Comparison of ENCODE assay signal across 22 cellular contexts in the genomic region with DNA sequence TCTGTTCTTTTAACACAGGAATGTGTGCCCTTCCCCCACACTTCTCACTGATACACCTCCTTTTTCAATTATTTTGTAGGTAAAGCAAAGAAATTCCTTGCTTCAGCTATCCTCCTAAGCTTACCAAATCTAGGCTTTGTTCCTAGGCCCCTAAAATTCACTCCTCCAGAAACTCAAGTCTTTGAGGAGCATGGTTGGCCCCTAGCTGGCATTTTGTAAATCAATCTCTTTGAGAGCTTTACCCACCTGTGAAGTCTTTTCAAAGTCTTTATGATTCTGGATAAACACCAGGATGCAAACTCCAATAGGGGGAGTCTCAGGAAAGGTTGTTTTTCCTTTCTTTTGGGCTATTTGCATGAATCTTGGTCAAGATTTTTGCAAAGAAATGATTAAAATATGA.
A peak's percentile ranks its signal among the peaks of the same experiment; 100 is the strongest.
DNase-seq lines count a peak whose midpoint lies in the region; ATAC-seq, FAIRE-seq and TF ChIP-seq lines count a peak whose summit lies in the region.
"Had no signal": no experiment of that assay in that cellular context is flagged by ENCODE, and none has a peak within 500 bp of the region (broad histone marks: within the 10 kb centered on the region; RNA-seq: fewer than 3 reads in every experiment).

No MANE protein-coding gene starts in this region.

- TF ChIP-seq CTCF in H1 (IDR thresholded peaks at IDR 0.05; ENCODE audit: control extremely low read depth in 1 of 3, insufficient read depth in 1 of 3, low read depth in 1 of 3, low read length in 3 of 3), result no peak

- H3K23ac ChIP-seq in H1 (ENCODE audit: insufficient read length), result no peak overlapping the region

- no peak overlapping the region for H3K9ac ChIP-seq in HUES6 (ENCODE audit: low read length)
- H3K9ac ChIP-seq in H1 (replicated peaks in 1 of 4; ENCODE audit: extremely low read depth in 1 of 4, low read depth in 3 of 4, low read length in 3 of 4), result no peak overlapping the region
- peak overlapping the region; percentile 49; the same call in 1 of the 2 replicates for H3K9ac ChIP-seq in iPS-20b (ENCODE audit: low read depth, low read length)
- H3K9ac ChIP-seq: GM23248 had no signal

- POLR2A ChIA-PET in H1 (lab: Charles Lee; ENCODE audit: partially characterized antibody), result interaction anchor here (1.2 to 2.1 kb wide), 2 partner anchors 16 to 83 kb away, joined by 5 to 8 read pairs; a partner anchor contains a TSS

- no peaks in the 10 kb centered on the region for H3K9me3 ChIP-seq in HUES6 (ENCODE audit: control insufficient read depth, insufficient read depth, low read depth, low read length)
- no peaks in the 10 kb centered on the region for H3K9me3 ChIP-seq in H1 (ENCODE audit: insufficient read depth in 2 of 2, low read depth in 1 of 2, low read length in 1 of 2)
- no peaks in the 10 kb centered on the region for H3K9me3 ChIP-seq in iPS-20b (ENCODE audit: insufficient read depth, low read depth, low read length)
- H3K9me3 ChIP-seq: BE2C had no signal

- no peak overlapping the region for H2BK120ac ChIP-seq in H1 (replicated peaks; ENCODE audit: low read depth, low read length)

- no peak for TF ChIP-seq POLR2A in H1 (IDR thresholded peaks at IDR 0.05; ENCODE audit: control extremely low read depth in 1 of 2, low read depth in 2 of 2, low read length in 2 of 2)

- no peaks in the 10 kb centered on the region for H3K27me3 ChIP-seq in HUES6 (ENCODE audit: control insufficient read depth, insufficient read depth, low read length)
- H3K27me3 ChIP-seq in H1 (replicated peaks in 1 of 4; ENCODE audit: control insufficient read depth in 3 of 4, extremely low read depth in 1 of 4, insufficient read depth in 3 of 4, low read length in 3 of 4), result no peaks in the 10 kb centered on the region
- no peaks in the 10 kb centered on the region for H3K27me3 ChIP-seq in iPS-20b (ENCODE audit: insufficient read depth, low read length)
- H3K27me3 ChIP-seq: BE2C had no signal

- CTCF ChIA-PET in H1 (lab: Charles Lee; ENCODE audit: partially characterized antibody), result interaction anchor here (0.6 to 2.9 kb wide), 10 partner anchors 11 to 798 kb away, joined by 3 to 11 read pairs (median 4); no protein-coding TSS in a partner anchor

- H3K36me3 ChIP-seq in HUES6 (ENCODE audit: control insufficient read depth, insufficient read depth, low read length), result no peaks in the 10 kb centered on the region
- no peaks in the 10 kb centered on the region for H3K36me3 ChIP-seq in H1 (ENCODE audit: control insufficient read depth in 2 of 4, insufficient read depth in 4 of 4, low read length in 3 of 4)
- no peaks in the 10 kb centered on the region for H3K36me3 ChIP-seq in iPS-20b (ENCODE audit: insufficient read depth, low read depth, low read length)
- H3K36me3 ChIP-seq: BE2C had no signal

- H3K79me1 ChIP-seq in H1 (ENCODE audit: low read depth, low read length), result no peaks in the 10 kb centered on the region

- no peaks in the 10 kb centered on the region for H4K20me1 ChIP-seq in H1 (replicated peaks in 1 of 2; ENCODE audit: control insufficient read depth in 1 of 2, insufficient read depth in 2 of 2, low read length in 2 of 2)

- H3K79me2 ChIP-seq in H1 (ENCODE audit: control insufficient read depth in 1 of 2, insufficient read depth in 2 of 2, low read length in 2 of 2), result no peaks in the 10 kb centered on the region

- H3K18ac ChIP-seq in H1 (ENCODE audit: extremely low read depth, low read length), result no peak overlapping the region

- no peak overlapping the region for H2BK15ac ChIP-seq in H1 (ENCODE audit: low read length)

- H3K4me3 ChIP-seq in HUES6 (ENCODE audit: low read depth, low read length) (no peak overlapping the region), H1 (ENCODE audit: extremely low read depth in 1 of 4, insufficient read depth in 2 of 4, low read depth in 3 of 4, low read length in 4 of 4) (0 out of 8 replicates have a peak overlapping the region, but pooled peaks of 1 of the 4 experiments have one; percentile 5), iPS-20b (ENCODE audit: low read length) (peak overlapping the region; percentile 25; the same call in 1 of the 2 replicates)
- H3K4me3 ChIP-seq: GM12878, GM23248 had no signal

- H2BK5ac ChIP-seq in H1 (ENCODE audit: low read depth, low read length), result no peak overlapping the region

- ATAC-seq in GM19023 (IDR thresholded peaks at IDR 0.05; ENCODE audit: unreplicated experiment), result no peak
- ATAC-seq in stimulated activated naive CD8-positive, alpha-beta T cell treated with anti-CD3 and anti-CD28 coated beads, Interleukin-15, Interleukin-2, amounts not matched to agents 100 U/mL and 50 U/mL, for 24 hours, result no peak
- ATAC-seq: GM12878 had no signal

- intact Hi-C loops in cardiac septum (cut with DNase I), result no loop called here

- H3K23me2 ChIP-seq in H1 (ENCODE audit: low read depth, low read length), result no peaks in the 10 kb centered on the region

- H4K8ac ChIP-seq in H1 (ENCODE audit: extremely low read depth, insufficient read depth, low read length), result no peak overlapping the region

- peak in 1 of 2 experiments; percentile 0; a peak in 1 of 4 replicates for TF ChIP-seq RAD21 in H1 (IDR thresholded peaks at IDR 0.05 in 1 of 2, conservative IDR thresholded peaks at IDR 0.05 in 1 of 2; ENCODE audit: low read depth in 2 of 2, low read length in 2 of 2)

- H2AFZ ChIP-seq in H1 (ENCODE audit: low read length), result no peak overlapping the region
- H2AFZ ChIP-seq: GM23248 had no signal

- H3K4me1 ChIP-seq in HUES6 (ENCODE audit: control insufficient read depth, insufficient read depth, low read length) (peaks cover 31% of the 10 kb centered on the region), H1 (replicated peaks in 1 of 4; ENCODE audit: control insufficient read depth in 3 of 4, insufficient read depth in 4 of 4, low read length in 3 of 4) (peaks cover 5 to 22% (median 14%) of the 10 kb centered on the region in 4 experiments; a peak in 6 of 7 replicates), iPS-20b (ENCODE audit: insufficient read depth, low read length) (peaks cover 25% of the 10 kb centered on the region; the same call in 1 of the 2 replicates)
- H3K4me1 ChIP-seq: BE2C had no signal

- H3K4me2 ChIP-seq in H1 (ENCODE audit: insufficient read depth in 1 of 2, low read depth in 2 of 2, low read length in 2 of 2), result peak overlapping the region; percentile 39 to 40; a peak in 2 of 4 replicates

- H3K27ac ChIP-seq in HUES6 (ENCODE audit: low read depth, low read length), result peak overlapping the region; percentile 84; the same call in 1 of the 2 replicates
- no peak overlapping the region; the same call in 1 of the 2 replicates for H3K27ac ChIP-seq in H1 (ENCODE audit: low read depth, low read length)
- H3K27ac ChIP-seq in iPS-20b (ENCODE audit: low read length), result peak overlapping the region; percentile 77
- H3K27ac ChIP-seq: GM23248 had no signal

- H3K56ac ChIP-seq in H1 (replicated peaks; ENCODE audit: insufficient read length, low read depth, low read length), result no peak overlapping the region

- no peak overlapping the region for H4K91ac ChIP-seq in H1 (replicated peaks; ENCODE audit: insufficient read length, low read length)

- peak overlapping the region; percentile 42 for H4K5ac ChIP-seq in H1 (ENCODE audit: insufficient read length, low read depth, low read length)

- H2AK5ac ChIP-seq in H1 (ENCODE audit: low read depth, low read length), result no peak overlapping the region

- no peak overlapping the region for H2BK20ac ChIP-seq in H1 (ENCODE audit: low read length)

- FAIRE-seq in H1 (lab: Jason Lieb, UNC), result peak; percentile 68
- FAIRE-seq: A204.1, GM12878, GM19239, HTR-8/SVneo had no signal

- no peak overlapping the region for H2BK12ac ChIP-seq in H1 (ENCODE audit: low read depth, low read length)

- H3K4ac ChIP-seq in H1 (replicated peaks; ENCODE audit: insufficient read length, low read depth, low read length), result no peak overlapping the region

- H3K14ac ChIP-seq in H1 (ENCODE audit: insufficient read length), result no peak overlapping the region

- no peak for TF ChIP-seq EP300 in H1 (IDR thresholded peaks at IDR 0.05; ENCODE audit: borderline replicate concordance in 1 of 2, low read depth in 2 of 2, low read length in 2 of 2)

- DNase-seq in H1 (ENCODE audit: low read depth in 1 of 2, low spot score in 2 of 2) (no peak), cardiac septum (ENCODE audit: low spot score) (no peak)
- no peak for DNase-seq in stimulated activated naive CD8-positive, alpha-beta T cell treated with anti-CD3 and anti-CD28 coated beads, Interleukin-15, Interleukin-2, amounts not matched to agents 100 U/mL and 50 U/mL, for 24 hours
- DNase-seq: ACHN; BE2C; C1 segment of cervical spinal cord; CD4-positive, CD25-positive, alpha-beta regulatory T cell; CD8-positive, alpha-beta memory T cell; COR-L47; DMS 273 treated with DMSO at 0.1 percent for 48 hours; DMS53; DND-41; EL; GM23248; H7 had no signal

TF ChIP-seq in H1, 55 proteins besides CTCF, POLR2A, EP300 and RAD21 (continues in another document):
- no peak for TF ChIP-seq SIX5 (IDR thresholded peaks at IDR 0.05; ENCODE audit: low read depth, low read length)
